Comparison of ENCODE assay signal across 1 cellular context in the genomic region with DNA sequence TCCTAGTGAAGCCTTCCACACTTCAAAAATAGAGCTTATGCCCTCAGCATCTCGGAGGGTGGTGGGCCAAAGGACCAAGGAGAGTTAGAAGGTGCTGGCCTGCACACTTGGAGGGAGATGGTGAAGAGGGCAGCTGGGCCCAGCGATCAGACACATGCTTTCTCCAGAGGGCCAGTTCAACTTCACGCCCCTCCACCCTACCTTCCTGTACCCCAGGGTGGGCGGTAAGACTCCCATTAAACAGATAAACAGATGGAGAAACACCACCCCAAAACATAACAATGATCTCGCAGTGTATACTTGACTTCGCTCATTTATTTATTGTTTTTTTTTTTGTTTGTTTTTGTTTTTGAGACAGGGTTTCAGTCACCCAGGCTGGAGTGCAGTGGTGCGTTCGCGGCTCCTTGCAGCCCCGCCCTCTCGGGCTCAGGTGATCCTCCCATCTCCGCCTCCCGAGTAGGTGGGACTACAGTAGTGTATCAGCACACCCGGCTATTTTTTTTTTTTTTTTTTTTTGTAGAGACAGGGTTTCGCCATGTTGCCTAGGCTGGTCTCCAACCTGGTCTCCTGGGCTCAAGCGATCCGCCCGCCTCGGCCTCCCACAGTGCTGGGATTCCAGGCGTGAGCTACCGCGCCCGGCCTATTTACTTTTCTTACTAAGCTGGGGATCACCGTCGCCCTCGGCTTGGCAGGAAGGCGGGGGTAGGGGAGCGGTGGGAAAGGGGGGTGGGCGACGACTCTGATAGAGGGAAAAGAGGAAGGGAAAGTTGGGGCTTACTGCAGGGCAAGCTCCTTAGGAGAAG.
A peak's percentile ranks its signal among the peaks of the same experiment; 100 is the strongest.
TF ChIP-seq lines count a peak whose summit lies in the region.

No MANE protein-coding gene starts in this region.

TF ChIP-seq in K562, 482 proteins besides CTCF, POLR2A, EP300 and RAD21 (continues in another document):
- peak in 1 of 3 experiments; percentile 41 for TF ChIP-seq YY1 (IDR thresholded peaks at IDR 0.05; ENCODE audit: borderline replicate concordance in 1 of 3, control insufficient read depth in 1 of 3, extremely low read depth in 1 of 3, insufficient read depth in 3 of 3, insufficient read length in 1 of 3, insufficient replicate concordance in 2 of 3, low read depth in 1 of 3, low read length in 2 of 3)
- peak; percentile 56 for TF ChIP-seq TAF1 (IDR thresholded peaks at IDR 0.05; ENCODE audit: control insufficient read depth, extremely low read depth, insufficient read depth, low read length, severe bottlenecking)
- TF ChIP-seq, protein P1, sequence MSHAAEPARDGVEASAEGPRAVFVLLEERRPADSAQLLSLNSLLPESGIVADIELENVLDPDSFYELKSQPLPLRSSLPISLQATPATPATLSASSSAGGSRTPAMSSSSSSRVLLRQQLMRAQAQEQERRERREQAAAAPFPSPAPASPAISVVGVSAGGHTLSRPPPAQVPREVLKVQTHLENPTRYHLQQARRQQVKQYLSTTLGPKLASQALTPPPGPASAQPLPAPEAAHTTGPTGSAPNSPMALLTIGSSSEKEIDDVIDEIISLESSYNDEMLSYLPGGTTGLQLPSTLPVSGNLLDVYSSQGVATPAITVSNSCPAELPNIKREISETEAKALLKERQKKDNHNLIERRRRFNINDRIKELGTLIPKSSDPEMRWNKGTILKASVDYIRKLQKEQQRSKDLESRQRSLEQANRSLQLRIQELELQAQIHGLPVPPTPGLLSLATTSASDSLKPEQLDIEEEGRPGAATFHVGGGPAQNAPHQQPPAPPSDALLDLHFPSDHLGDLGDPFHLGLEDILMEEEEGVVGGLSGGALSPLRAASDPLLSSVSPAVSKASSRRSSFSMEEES (CRISPR knock-in tag; IDR thresholded peaks at IDR 0.05): no peak
- peak; percentile 21 for TF ChIP-seq POLR2AphosphoS5 (IDR thresholded peaks at IDR 0.05; ENCODE audit: control insufficient read depth, insufficient read depth, low read depth, low read length)
- no peak for TF ChIP-seq ZNF253 (CRISPR knock-in tag; conservative IDR thresholded peaks at IDR 0.05)
- TF ChIP-seq SPI1 (IDR thresholded peaks at IDR 0.05; ENCODE audit: borderline replicate concordance, low read depth, low read length): 0 out of 2 replicates have a peak, but pooled peaks have one; percentile 34
- TF ChIP-seq FOXK2 (conservative IDR thresholded peaks at IDR 0.05 in 1 of 2, IDR thresholded peaks at IDR 0.05 in 1 of 2; ENCODE audit: low read depth in 2 of 2): peak in 1 of 2 experiments; percentile 47; a peak in 1 of 4 replicates
- TF ChIP-seq FOXP1 (CRISPR knock-in tag; IDR thresholded peaks at IDR 0.05): 0 out of 2 replicates have a peak, but pooled peaks have one; percentile 15
- TF ChIP-seq SP2 (IDR thresholded peaks at IDR 0.05; ENCODE audit: extremely low read depth, low read depth, low read length, poor library complexity, severe bottlenecking): no peak
- 0 out of 2 replicates have a peak, but pooled peaks have one; percentile 38 for TF ChIP-seq ZBTB17 (CRISPR knock-in tag; IDR thresholded peaks at IDR 0.05)
- TF ChIP-seq POLR2B (IDR thresholded peaks at IDR 0.05; ENCODE audit: low read depth, partially characterized antibody): peak; percentile 49
- 0 out of 2 replicates have a peak, but pooled peaks have one; percentile 68 for TF ChIP-seq SUPT5H (IDR thresholded peaks at IDR 0.05)
- TF ChIP-seq TOE1 (IDR thresholded peaks at IDR 0.05; ENCODE audit: borderline replicate concordance): no peak
- TF ChIP-seq TOE1 (CRISPR knock-in tag; IDR thresholded peaks at IDR 0.05; ENCODE audit: borderline replicate concordance, low read depth): 0 out of 2 replicates have a peak, but pooled peaks have one; percentile 30
- 0 out of 2 replicates have a peak, but pooled peaks have one; percentile 9 for TF ChIP-seq POLR2H (tag; IDR thresholded peaks at IDR 0.05; ENCODE audit: low read depth)
- TF ChIP-seq, protein P2, sequence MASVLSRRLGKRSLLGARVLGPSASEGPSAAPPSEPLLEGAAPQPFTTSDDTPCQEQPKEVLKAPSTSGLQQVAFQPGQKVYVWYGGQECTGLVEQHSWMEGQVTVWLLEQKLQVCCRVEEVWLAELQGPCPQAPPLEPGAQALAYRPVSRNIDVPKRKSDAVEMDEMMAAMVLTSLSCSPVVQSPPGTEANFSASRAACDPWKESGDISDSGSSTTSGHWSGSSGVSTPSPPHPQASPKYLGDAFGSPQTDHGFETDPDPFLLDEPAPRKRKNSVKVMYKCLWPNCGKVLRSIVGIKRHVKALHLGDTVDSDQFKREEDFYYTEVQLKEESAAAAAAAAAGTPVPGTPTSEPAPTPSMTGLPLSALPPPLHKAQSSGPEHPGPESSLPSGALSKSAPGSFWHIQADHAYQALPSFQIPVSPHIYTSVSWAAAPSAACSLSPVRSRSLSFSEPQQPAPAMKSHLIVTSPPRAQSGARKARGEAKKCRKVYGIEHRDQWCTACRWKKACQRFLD (CRISPR knock-in tag; IDR thresholded peaks at IDR 0.05): 0 out of 2 replicates have a peak, but pooled peaks have one; percentile 11
- TF ChIP-seq, protein P3, sequence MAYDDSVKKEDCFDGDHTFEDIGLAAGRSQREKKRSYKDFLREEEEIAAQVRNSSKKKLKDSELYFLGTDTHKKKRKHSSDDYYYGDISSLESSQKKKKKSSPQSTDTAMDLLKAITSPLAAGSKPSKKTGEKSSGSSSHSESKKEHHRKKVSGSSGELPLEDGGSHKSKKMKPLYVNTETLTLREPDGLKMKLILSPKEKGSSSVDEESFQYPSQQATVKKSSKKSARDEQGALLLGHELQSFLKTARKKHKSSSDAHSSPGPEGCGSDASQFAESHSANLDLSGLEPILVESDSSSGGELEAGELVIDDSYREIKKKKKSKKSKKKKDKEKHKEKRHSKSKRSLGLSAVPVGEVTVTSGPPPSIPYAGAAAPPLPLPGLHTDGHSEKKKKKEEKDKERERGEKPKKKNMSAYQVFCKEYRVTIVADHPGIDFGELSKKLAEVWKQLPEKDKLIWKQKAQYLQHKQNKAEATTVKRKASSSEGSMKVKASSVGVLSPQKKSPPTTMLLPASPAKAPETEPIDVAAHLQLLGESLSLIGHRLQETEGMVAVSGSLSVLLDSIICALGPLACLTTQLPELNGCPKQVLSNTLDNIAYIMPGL (CRISPR knock-in tag; IDR thresholded peaks at IDR 0.05): no peak
- TF ChIP-seq, protein P4, sequence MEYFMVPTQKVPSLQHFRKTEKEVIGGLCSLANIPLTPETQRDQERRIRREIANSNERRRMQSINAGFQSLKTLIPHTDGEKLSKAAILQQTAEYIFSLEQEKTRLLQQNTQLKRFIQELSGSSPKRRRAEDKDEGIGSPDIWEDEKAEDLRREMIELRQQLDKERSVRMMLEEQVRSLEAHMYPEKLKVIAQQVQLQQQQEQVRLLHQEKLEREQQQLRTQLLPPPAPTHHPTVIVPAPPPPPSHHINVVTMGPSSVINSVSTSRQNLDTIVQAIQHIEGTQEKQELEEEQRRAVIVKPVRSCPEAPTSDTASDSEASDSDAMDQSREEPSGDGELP (CRISPR knock-in tag; IDR thresholded peaks at IDR 0.05; ENCODE audit: borderline replicate concordance): peak; percentile 39; the same call in 1 of the 2 replicates
- no peak for TF ChIP-seq TAF7 (tag; IDR thresholded peaks at IDR 0.05)
- TF ChIP-seq, protein P5, sequence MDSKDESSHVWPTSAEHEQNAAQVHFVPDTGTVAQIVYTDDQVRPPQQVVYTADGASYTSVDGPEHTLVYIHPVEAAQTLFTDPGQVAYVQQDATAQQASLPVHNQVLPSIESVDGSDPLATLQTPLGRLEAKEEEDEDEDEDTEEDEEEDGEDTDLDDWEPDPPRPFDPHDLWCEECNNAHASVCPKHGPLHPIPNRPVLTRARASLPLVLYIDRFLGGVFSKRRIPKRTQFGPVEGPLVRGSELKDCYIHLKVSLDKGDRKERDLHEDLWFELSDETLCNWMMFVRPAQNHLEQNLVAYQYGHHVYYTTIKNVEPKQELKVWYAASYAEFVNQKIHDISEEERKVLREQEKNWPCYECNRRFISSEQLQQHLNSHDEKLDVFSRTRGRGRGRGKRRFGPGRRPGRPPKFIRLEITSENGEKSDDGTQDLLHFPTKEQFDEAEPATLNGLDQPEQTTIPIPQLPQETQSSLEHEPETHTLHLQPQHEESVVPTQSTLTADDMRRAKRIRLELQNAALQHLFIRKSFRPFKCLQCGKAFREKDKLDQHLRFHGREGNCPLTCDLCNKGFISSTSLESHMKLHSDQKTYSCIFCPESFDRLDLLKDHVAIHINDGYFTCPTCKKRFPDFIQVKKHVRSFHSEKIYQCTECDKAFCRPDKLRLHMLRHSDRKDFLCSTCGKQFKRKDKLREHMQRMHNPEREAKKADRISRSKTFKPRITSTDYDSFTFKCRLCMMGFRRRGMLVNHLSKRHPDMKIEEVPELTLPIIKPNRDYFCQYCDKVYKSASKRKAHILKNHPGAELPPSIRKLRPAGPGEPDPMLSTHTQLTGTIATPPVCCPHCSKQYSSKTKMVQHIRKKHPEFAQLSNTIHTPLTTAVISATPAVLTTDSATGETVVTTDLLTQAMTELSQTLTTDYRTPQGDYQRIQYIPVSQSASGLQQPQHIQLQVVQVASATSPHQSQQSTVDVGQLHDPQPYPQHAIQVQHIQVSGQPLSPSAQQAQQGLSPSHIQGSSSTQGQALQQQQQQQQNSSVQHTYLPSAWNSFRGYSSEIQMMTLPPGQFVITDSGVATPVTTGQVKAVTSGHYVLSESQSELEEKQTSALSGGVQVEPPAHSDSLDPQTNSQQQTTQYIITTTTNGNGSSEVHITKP (IDR thresholded peaks at IDR 0.05; ENCODE audit: partially characterized antibody): peak; percentile 77
- TF ChIP-seq POLR2AphosphoS2 (IDR thresholded peaks at IDR 0.05; ENCODE audit: low read length): 0 out of 2 replicates have a peak, but pooled peaks have one; percentile 25
- no peak for TF ChIP-seq SMC3 (conservative IDR thresholded peaks at IDR 0.05; ENCODE audit: insufficient read depth, low read depth, low read length)
- TF ChIP-seq KLF1 (tag; IDR thresholded peaks at IDR 0.05): no peak
- TF ChIP-seq, protein P6, sequence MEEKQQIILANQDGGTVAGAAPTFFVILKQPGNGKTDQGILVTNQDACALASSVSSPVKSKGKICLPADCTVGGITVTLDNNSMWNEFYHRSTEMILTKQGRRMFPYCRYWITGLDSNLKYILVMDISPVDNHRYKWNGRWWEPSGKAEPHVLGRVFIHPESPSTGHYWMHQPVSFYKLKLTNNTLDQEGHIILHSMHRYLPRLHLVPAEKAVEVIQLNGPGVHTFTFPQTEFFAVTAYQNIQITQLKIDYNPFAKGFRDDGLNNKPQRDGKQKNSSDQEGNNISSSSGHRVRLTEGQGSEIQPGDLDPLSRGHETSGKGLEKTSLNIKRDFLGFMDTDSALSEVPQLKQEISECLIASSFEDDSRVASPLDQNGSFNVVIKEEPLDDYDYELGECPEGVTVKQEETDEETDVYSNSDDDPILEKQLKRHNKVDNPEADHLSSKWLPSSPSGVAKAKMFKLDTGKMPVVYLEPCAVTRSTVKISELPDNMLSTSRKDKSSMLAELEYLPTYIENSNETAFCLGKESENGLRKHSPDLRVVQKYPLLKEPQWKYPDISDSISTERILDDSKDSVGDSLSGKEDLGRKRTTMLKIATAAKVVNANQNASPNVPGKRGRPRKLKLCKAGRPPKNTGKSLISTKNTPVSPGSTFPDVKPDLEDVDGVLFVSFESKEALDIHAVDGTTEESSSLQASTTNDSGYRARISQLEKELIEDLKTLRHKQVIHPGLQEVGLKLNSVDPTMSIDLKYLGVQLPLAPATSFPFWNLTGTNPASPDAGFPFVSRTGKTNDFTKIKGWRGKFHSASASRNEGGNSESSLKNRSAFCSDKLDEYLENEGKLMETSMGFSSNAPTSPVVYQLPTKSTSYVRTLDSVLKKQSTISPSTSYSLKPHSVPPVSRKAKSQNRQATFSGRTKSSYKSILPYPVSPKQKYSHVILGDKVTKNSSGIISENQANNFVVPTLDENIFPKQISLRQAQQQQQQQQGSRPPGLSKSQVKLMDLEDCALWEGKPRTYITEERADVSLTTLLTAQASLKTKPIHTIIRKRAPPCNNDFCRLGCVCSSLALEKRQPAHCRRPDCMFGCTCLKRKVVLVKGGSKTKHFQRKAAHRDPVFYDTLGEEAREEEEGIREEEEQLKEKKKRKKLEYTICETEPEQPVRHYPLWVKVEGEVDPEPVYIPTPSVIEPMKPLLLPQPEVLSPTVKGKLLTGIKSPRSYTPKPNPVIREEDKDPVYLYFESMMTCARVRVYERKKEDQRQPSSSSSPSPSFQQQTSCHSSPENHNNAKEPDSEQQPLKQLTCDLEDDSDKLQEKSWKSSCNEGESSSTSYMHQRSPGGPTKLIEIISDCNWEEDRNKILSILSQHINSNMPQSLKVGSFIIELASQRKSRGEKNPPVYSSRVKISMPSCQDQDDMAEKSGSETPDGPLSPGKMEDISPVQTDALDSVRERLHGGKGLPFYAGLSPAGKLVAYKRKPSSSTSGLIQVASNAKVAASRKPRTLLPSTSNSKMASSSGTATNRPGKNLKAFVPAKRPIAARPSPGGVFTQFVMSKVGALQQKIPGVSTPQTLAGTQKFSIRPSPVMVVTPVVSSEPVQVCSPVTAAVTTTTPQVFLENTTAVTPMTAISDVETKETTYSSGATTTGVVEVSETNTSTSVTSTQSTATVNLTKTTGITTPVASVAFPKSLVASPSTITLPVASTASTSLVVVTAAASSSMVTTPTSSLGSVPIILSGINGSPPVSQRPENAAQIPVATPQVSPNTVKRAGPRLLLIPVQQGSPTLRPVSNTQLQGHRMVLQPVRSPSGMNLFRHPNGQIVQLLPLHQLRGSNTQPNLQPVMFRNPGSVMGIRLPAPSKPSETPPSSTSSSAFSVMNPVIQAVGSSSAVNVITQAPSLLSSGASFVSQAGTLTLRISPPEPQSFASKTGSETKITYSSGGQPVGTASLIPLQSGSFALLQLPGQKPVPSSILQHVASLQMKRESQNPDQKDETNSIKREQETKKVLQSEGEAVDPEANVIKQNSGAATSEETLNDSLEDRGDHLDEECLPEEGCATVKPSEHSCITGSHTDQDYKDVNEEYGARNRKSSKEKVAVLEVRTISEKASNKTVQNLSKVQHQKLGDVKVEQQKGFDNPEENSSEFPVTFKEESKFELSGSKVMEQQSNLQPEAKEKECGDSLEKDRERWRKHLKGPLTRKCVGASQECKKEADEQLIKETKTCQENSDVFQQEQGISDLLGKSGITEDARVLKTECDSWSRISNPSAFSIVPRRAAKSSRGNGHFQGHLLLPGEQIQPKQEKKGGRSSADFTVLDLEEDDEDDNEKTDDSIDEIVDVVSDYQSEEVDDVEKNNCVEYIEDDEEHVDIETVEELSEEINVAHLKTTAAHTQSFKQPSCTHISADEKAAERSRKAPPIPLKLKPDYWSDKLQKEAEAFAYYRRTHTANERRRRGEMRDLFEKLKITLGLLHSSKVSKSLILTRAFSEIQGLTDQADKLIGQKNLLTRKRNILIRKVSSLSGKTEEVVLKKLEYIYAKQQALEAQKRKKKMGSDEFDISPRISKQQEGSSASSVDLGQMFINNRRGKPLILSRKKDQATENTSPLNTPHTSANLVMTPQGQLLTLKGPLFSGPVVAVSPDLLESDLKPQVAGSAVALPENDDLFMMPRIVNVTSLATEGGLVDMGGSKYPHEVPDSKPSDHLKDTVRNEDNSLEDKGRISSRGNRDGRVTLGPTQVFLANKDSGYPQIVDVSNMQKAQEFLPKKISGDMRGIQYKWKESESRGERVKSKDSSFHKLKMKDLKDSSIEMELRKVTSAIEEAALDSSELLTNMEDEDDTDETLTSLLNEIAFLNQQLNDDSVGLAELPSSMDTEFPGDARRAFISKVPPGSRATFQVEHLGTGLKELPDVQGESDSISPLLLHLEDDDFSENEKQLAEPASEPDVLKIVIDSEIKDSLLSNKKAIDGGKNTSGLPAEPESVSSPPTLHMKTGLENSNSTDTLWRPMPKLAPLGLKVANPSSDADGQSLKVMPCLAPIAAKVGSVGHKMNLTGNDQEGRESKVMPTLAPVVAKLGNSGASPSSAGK (IDR thresholded peaks at IDR 0.05): peak; percentile 11; the same call in 1 of the 2 replicates
- TF ChIP-seq ZNF384 (IDR thresholded peaks at IDR 0.05; ENCODE audit: low read depth, low read length): peak; percentile 93
- no peak for TF ChIP-seq RFX1 (IDR thresholded peaks at IDR 0.05)
- 0 out of 4 replicates have a peak, but pooled peaks of 1 of the 2 experiments have one; percentile 19 for TF ChIP-seq MAZ (CRISPR knock-in tag; conservative IDR thresholded peaks at IDR 0.05 in 1 of 2, IDR thresholded peaks at IDR 0.05 in 1 of 2)
